Comparison of ENCODE assay signal across 27 cellular contexts in genomic region chrX:11016728-11017127, GRCh38.
"Had no signal": no experiment of that assay in that cellular context is flagged by ENCODE, and none has a peak within 500 bp of the region (broad histone marks: within the 10 kb centered on the region; RNA-seq: fewer than 3 reads in every experiment).

No MANE protein-coding gene starts in this region.

- H3K4me1 Mint-ChIP-seq: naive B cell had no signal

- H3K27ac ChIP-seq: left ventricle myocardium inferior, pancreas, prostate gland, skin epidermis, testis, thyroid gland, transverse colon, upper lobe of left lung, vagina had no signal

- H3K36me3 ChIP-seq: left ventricle myocardium inferior, pancreas, prostate gland, thyroid gland, transverse colon, upper lobe of left lung, vagina had no signal

- H3K9me3 Mint-ChIP-seq: stimulated activated naive CD8-positive, alpha-beta T cell treated with anti-CD3 and anti-CD28 coated beads, Interleukin-15, Interleukin-2, amounts not matched to agents 100 ng/mL and 50 ng/mL, for 24 hours had no signal

- H3K4me1 ChIP-seq: left ventricle myocardium inferior, pancreas, prostate gland, testis, thyroid gland, transverse colon, upper lobe of left lung, vagina had no signal

- H3K9me3 ChIP-seq: left ventricle myocardium inferior, pancreas, prostate gland, testis, thyroid gland, transverse colon, upper lobe of left lung, vagina had no signal

- H3K27me3 ChIP-seq: testis, thyroid gland, transverse colon, upper lobe of left lung, vagina had no signal

- H3K36me3 Mint-ChIP-seq: naive B cell; natural killer cell treated with Interleukin-12 subunit alpha and Interleukin-12 subunit beta and Interleukin-15 and Interleukin-18, amount 100 ng/mL, for 72 hours had no signal

- H3K4me3 Mint-ChIP-seq: mesothelial cell of epicardium; naive B cell; natural killer cell treated with Interleukin-12 subunit alpha and Interleukin-12 subunit beta and Interleukin-15 and Interleukin-18, amount 100 ng/mL, for 72 hours; stimulated activated naive CD8-positive, alpha-beta T cell treated with anti-CD3 and anti-CD28 coated beads, Interleukin-15, Interleukin-2, amounts not matched to agents 100 ng/mL and 50 ng/mL, for 24 hours had no signal

- H3K27ac Mint-ChIP-seq: mesothelial cell of epicardium; naive B cell; natural killer cell treated with Interleukin-12 subunit alpha and Interleukin-12 subunit beta and Interleukin-15 and Interleukin-18, amount 100 ng/mL, for 72 hours; stimulated activated naive CD8-positive, alpha-beta T cell treated with anti-CD3 and anti-CD28 coated beads, Interleukin-15, Interleukin-2, amounts not matched to agents 100 ng/mL and 50 ng/mL, for 24 hours had no signal

- DNase-seq: hypothalamus; islet precursor cell; left ventricle myocardium inferior; mesendoderm; naive B cell; pancreas; posterior cingulate gyrus; retina; right cardiac atrium; stimulated activated CD4-positive, alpha-beta T cell treated with anti-CD3 and anti-CD28 coated beads, Interleukin-12 subunit alpha, Interleukin-12 subunit beta, amount 100 ng/mL, for 4 hours; stimulated activated CD4-positive, alpha-beta T cell treated with anti-CD3 and anti-CD28 coated beads, Interleukin-15, amount 100 ng/mL, for 24 hours; stimulated activated CD4-positive, alpha-beta T cell treated with anti-CD3 and anti-CD28 coated beads, Interleukin-2, amount 100 ng/mL, for 24 hours; stimulated activated CD4-positive, alpha-beta T cell treated with anti-CD3 and anti-CD28 coated beads, Interleukin-4, amount 100 ng/mL, for 1 hour; stimulated activated naive CD4-positive, alpha-beta T cell; substantia nigra; testis; thyroid gland; transverse colon; upper lobe of left lung had no signal

- H3K4me3 ChIP-seq: left ventricle myocardium inferior, lung, pancreas, prostate gland, skin epidermis, testis, thyroid gland, transverse colon, upper lobe of left lung, vagina had no signal

- H3K27me3 Mint-ChIP-seq: naive B cell; natural killer cell treated with Interleukin-12 subunit alpha and Interleukin-12 subunit beta and Interleukin-15 and Interleukin-18, amount 100 ng/mL, for 72 hours; stimulated activated naive CD8-positive, alpha-beta T cell treated with anti-CD3 and anti-CD28 coated beads, Interleukin-15, Interleukin-2, amounts not matched to agents 100 ng/mL and 50 ng/mL, for 24 hours had no signal

- ATAC-seq: natural killer cell treated with Interleukin-12 subunit alpha and Interleukin-12 subunit beta and Interleukin-15 and Interleukin-18, amount 100 ng/mL, for 72 hours; pancreas; right cardiac atrium; sciatic nerve had no signal
